Comparison of ENCODE assay signal across 12 cellular contexts in genomic region chr2:241598487-241598886, GRCh38. TPM values are rescaled to one million over a fixed set of nuclear protein-coding genes. Genes with fewer than 3 reads are reported as not detected.
A peak's percentile ranks its signal among the peaks of the same experiment; 100 is the strongest.
DNase-seq lines count a peak whose midpoint lies in the region; ATAC-seq and TF ChIP-seq lines count a peak whose summit lies in the region.
"Had no signal": no experiment of that assay in that cellular context is flagged by ENCODE, and none has a peak within 500 bp of the region (broad histone marks: within the 10 kb centered on the region; RNA-seq: fewer than 3 reads in every experiment).

No MANE protein-coding gene starts in this region.

- intact Hi-C loops in activated CD4-positive, alpha-beta T cell treated with anti-CD3 and anti-CD28 coated beads for 36 hours (cut with DNase I, micrococcal nuclease), result no loop called here
- intact Hi-C loops in colonic mucosa (cut with DNase I) (no loop called here), sciatic nerve (cut with DNase I) (no loop called here)

- CTCF ChIA-PET in activated CD4-positive, alpha-beta T cell treated with anti-CD3 and anti-CD28 coated beads for 36 hours (lab: Charles Lee), result no interaction called here

- H3K27ac Mint-ChIP-seq in activated CD4-positive, alpha-beta T cell treated with anti-CD3 and anti-CD28 coated beads for 36 hours, result no peak overlapping the region

- H3K27me3 Mint-ChIP-seq in activated CD4-positive, alpha-beta T cell treated with anti-CD3 and anti-CD28 coated beads for 36 hours, result no peaks in the 10 kb centered on the region

- TF ChIP-seq CTCF in colonic mucosa (IDR thresholded peaks at IDR 0.05), result peak; percentile 18

- POLR2A ChIA-PET in activated CD4-positive, alpha-beta T cell treated with anti-CD3 and anti-CD28 coated beads for 36 hours (lab: Charles Lee), result no interaction called here

- no peaks in the 10 kb centered on the region for H3K4me1 Mint-ChIP-seq in activated CD4-positive, alpha-beta T cell treated with anti-CD3 and anti-CD28 coated beads for 36 hours

- no peak overlapping the region for H3K4me3 ChIP-seq in colonic mucosa
- H3K4me3 ChIP-seq: BLaER1 treated with 17β-estradiol and CSF1 and Interleukin-3, amounts not matched to agents 10 nM and 100 nM had no signal

- H3K9me3 ChIP-seq in colonic mucosa, result no peaks in the 10 kb centered on the region
- H3K9me3 ChIP-seq: BLaER1 treated with 17β-estradiol and CSF1 and Interleukin-3, amounts not matched to agents 10 nM and 100 nM; neutrophil had no signal

- H3K4me3 Mint-ChIP-seq in activated CD4-positive, alpha-beta T cell treated with anti-CD3 and anti-CD28 coated beads for 36 hours, result no peak overlapping the region

- no peak overlapping the region for H3K27ac ChIP-seq in colonic mucosa
- H3K27ac ChIP-seq: BLaER1 treated with 17β-estradiol and CSF1 and Interleukin-3, amounts not matched to agents 10 nM and 100 nM; neutrophil had no signal

- no peak for ATAC-seq in activated CD4-positive, alpha-beta T cell treated with anti-CD3 and anti-CD28 coated beads for 36 hours
- ATAC-seq in sciatic nerve (no peak), HG03175 (IDR thresholded peaks at IDR 0.05; ENCODE audit: unreplicated experiment) (no peak)

- H3K36me3 ChIP-seq in colonic mucosa, result peaks cover 5% of the 10 kb centered on the region

- peaks cover 29% of the 10 kb centered on the region for H3K36me3 Mint-ChIP-seq in activated CD4-positive, alpha-beta T cell treated with anti-CD3 and anti-CD28 coated beads for 36 hours (ENCODE audit: low read depth)

- no peaks in the 10 kb centered on the region for H3K9me3 Mint-ChIP-seq in activated CD4-positive, alpha-beta T cell treated with anti-CD3 and anti-CD28 coated beads for 36 hours (ENCODE audit: low read depth)

- no peaks in the 10 kb centered on the region for H3K4me1 ChIP-seq in colonic mucosa

- H3K9ac ChIP-seq in colonic mucosa (ENCODE audit: low read depth in 2 of 2, low read length in 2 of 2), result no peak overlapping the region
- H3K9ac ChIP-seq: BLaER1 treated with 17β-estradiol and CSF1 and Interleukin-3, amounts not matched to agents 10 nM and 100 nM had no signal

- no peaks in the 10 kb centered on the region for H3K27me3 ChIP-seq in colonic mucosa
- H3K27me3 ChIP-seq: BLaER1 treated with 17β-estradiol and CSF1 and Interleukin-3, amounts not matched to agents 10 nM and 100 nM; neutrophil had no signal

- DNase-seq in activated CD4-positive, alpha-beta T cell treated with anti-CD3 and anti-CD28 coated beads for 36 hours, result peak; percentile 18
- no peak for DNase-seq in activated CD4-positive, alpha-beta T cell treated with anti-CD3 and anti-CD28 coated beads for 1 hour
- peak; percentile 61 for DNase-seq in NCI-H748 (lab: John Stamatoyannopoulos, UW; ENCODE audit: unreplicated experiment)
- DNase-seq in colonic mucosa, result no peak
- peak; percentile 42 for DNase-seq in sciatic nerve (ENCODE audit: low spot score)
- DNase-seq in central memory CD4-positive, alpha-beta T cell, result no peak
- no peak for DNase-seq in NCI-H526 treated with DMSO at 0.1 percent for 48 hours (lab: John Stamatoyannopoulos, UW)
- DNase-seq: amniotic stem cell, NCI-H226 had no signal

RNA-seq across cellular contexts. Expression of gene THAP4, which starts 38.5 kb away (rescaled TPM):
- total RNA-seq in activated CD4-positive, alpha-beta T cell treated with anti-CD3 and anti-CD28 coated beads for 36 hours, result 10 to 100 TPM; 42.5 to 54.1 TPM
- total RNA-seq in colonic mucosa (10 to 100 TPM; 66.6 to 68.0 TPM), sciatic nerve (37.7 TPM)

RNA-seq across cellular contexts. Expression of gene ATG4B, which starts 39.0 kb away (rescaled TPM):
- total RNA-seq in activated CD4-positive, alpha-beta T cell treated with anti-CD3 and anti-CD28 coated beads for 36 hours, result 10 to 100 TPM; 71.8 to 80.1 TPM
- total RNA-seq in colonic mucosa (100 to 1,000 TPM in 1 of 2 donors, 10 to 100 TPM in 1; 72.4 to 119 TPM), sciatic nerve (92.6 TPM)

RNA-seq across cellular contexts. Expression of gene BOK, which starts 39.9 kb away (rescaled TPM):
- under 1 TPM; 0.09 to 0.64 TPM for total RNA-seq in activated CD4-positive, alpha-beta T cell treated with anti-CD3 and anti-CD28 coated beads for 36 hours
- total RNA-seq in colonic mucosa (10 to 100 TPM in 1 of 2 donors, 1 to 10 TPM in 1; 8.3 to 14.1 TPM), sciatic nerve (31.1 TPM)

Comparison
In these comparisons a context has a peak if more than half of its experiments do, and no peak if none do; other contexts are left out.
1. DNase-seq: peak in activated CD4-positive, alpha-beta T cell treated with anti-CD3 and anti-CD28 coated beads for 36 hours (single experiment), NCI-H748 (single experiment) and sciatic nerve (single experiment); none in activated CD4-positive, alpha-beta T cell treated with anti-CD3 and anti-CD28 coated beads for 1 hour (single experiment), colonic mucosa (single experiment), central memory CD4-positive, alpha-beta T cell (single experiment) and NCI-H526 treated with DMSO at 0.1 percent for 48 hours (single experiment).
2. RNA of gene BOK, which starts 39.9 kb away (total RNA-seq): 31.1 TPM in sciatic nerve (single experiment) and 8.3 to 14.1 TPM in colonic mucosa; 0.09 to 0.64 TPM in activated CD4-positive, alpha-beta T cell treated with anti-CD3 and anti-CD28 coated beads for 36 hours; every median in the first group is over 4 times any median in the second.